ENCODE assay signal across 2 cellular contexts in the genomic region with DNA sequence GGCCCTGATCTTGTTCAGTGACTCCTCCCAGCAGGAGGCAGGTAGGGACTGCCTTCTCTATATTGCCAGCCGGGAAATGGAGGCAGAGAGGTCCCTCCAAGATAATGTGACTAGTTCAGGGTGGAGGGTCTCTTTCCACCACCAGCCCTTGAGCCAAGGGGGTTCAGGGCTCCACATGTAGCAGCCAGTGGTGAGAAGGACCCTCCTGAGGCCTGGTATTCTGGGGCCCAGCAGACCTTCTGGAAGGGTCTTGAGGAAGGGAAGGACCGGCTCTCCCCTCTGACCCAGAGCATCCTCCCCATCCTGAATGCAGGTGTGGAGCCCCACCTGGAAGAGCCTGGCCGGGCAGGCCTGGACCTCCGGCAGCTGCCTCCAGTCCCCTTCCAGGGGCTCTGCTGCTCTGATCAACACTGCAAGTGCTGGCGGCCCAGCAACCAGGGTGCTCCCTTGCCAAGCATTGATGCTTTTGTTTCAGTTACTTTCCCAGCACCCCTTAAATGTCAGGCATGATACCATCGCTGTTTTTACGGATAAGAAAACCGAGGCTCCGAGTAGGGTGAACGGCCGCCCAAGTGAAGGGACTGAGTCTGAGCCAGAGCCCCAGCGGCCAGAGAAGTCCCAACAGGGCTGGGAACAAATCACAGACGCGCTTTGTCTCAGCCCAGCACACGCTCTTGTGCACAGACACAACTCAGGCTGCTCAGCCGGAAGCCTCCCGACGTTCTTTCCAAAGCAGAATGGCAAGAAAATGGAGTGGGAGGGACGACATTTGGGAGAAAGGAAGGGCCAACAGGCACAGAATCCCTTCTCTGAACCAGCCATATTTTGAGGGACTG.
TF ChIP-seq lines count a peak whose summit lies in the region.

No MANE protein-coding gene starts in this region.

TF ChIP-seq in SK-N-SH, 30 proteins besides CTCF, POLR2A, EP300 and RAD21:
- TF ChIP-seq JUND (IDR thresholded peaks at IDR 0.05) (no peak), USF1 (IDR thresholded peaks at IDR 0.05; ENCODE audit: borderline replicate concordance, low read depth) (no peak), RFX5 (IDR thresholded peaks at IDR 0.05; ENCODE audit: low read length) (no peak), RXRA (IDR thresholded peaks at IDR 0.05; ENCODE audit: borderline replicate concordance, low read depth) (no peak)
TF ChIP-seq in SK-N-SH: peak in this region for 0.

TF ChIP-seq in SK-N-SH treated with all-trans-retinoic acid at 6 μM for 48 hours, 23 proteins besides CTCF, POLR2A, EP300 and RAD21:
- TF ChIP-seq ZC3H10 (CRISPR knock-in tag; IDR thresholded peaks at IDR 0.05), result no peak
- no peak for TF ChIP-seq ZNF70 (CRISPR knock-in tag; IDR thresholded peaks at IDR 0.05)
- TF ChIP-seq PPARA (CRISPR knock-in tag; IDR thresholded peaks at IDR 0.05; ENCODE audit: borderline replicate concordance), result no peak
- no peak for TF ChIP-seq ZNF8 (CRISPR knock-in tag; IDR thresholded peaks at IDR 0.05)
